ENCODE assay signal across 1 cellular context in the genomic region with DNA sequence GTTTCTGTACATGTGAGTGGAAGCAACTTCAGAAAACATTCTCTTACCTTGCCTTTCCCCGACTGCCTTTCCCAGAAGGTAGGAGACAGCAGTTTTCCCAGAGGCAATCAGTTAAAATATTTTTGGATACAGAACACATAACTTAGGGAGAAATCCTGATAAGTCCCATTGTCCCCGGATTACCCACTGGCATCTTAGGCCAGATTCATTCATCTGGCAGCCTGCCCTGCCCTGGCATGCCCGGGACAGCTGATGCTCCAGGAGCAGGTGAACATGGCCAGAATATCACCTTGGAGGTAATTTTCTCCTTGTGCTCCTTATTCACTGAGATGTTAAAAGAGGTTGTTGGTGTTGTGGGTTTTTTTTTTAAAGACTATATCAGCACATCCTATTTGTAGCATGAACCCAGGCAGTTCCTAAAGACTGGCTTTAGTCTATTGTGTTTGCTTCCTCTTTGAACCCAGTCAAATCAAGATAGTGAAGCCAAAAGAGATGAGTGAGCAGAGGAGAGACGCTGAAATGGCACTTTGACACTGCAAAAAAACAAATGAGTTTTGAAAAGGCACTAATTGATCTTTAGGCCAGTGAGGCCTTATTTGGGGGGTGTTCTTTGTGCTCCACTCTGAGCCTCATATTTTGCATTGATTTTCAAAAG.
TF ChIP-seq lines count a peak whose summit lies in the region.

No MANE protein-coding gene starts in this region.

TF ChIP-seq in HepG2, 621 proteins besides CTCF, POLR2A, EP300 and RAD21:
- TF ChIP-seq, protein P1, sequence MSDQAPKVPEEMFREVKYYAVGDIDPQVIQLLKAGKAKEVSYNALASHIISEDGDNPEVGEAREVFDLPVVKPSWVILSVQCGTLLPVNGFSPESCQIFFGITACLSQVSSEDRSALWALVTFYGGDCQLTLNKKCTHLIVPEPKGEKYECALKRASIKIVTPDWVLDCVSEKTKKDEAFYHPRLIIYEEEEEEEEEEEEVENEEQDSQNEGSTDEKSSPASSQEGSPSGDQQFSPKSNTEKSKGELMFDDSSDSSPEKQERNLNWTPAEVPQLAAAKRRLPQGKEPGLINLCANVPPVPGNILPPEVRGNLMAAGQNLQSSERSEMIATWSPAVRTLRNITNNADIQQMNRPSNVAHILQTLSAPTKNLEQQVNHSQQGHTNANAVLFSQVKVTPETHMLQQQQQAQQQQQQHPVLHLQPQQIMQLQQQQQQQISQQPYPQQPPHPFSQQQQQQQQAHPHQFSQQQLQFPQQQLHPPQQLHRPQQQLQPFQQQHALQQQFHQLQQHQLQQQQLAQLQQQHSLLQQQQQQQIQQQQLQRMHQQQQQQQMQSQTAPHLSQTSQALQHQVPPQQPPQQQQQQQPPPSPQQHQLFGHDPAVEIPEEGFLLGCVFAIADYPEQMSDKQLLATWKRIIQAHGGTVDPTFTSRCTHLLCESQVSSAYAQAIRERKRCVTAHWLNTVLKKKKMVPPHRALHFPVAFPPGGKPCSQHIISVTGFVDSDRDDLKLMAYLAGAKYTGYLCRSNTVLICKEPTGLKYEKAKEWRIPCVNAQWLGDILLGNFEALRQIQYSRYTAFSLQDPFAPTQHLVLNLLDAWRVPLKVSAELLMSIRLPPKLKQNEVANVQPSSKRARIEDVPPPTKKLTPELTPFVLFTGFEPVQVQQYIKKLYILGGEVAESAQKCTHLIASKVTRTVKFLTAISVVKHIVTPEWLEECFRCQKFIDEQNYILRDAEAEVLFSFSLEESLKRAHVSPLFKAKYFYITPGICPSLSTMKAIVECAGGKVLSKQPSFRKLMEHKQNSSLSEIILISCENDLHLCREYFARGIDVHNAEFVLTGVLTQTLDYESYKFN (CRISPR knock-in tag; conservative IDR thresholded peaks at IDR 0.05): 0 out of 2 replicates have a peak, but pooled peaks have one; percentile 35
- TF ChIP-seq HNF4A (CRISPR knock-in tag; IDR thresholded peaks at IDR 0.05) (peak; percentile 29; the same call in 1 of the 2 replicates), GTF2F1 (IDR thresholded peaks at IDR 0.05; ENCODE audit: low read length) (no peak), UBTF (CRISPR knock-in tag; IDR thresholded peaks at IDR 0.05) (no peak), ZSCAN30 (CRISPR knock-in tag; IDR thresholded peaks at IDR 0.05) (no peak), SIX4 (CRISPR knock-in tag; IDR thresholded peaks at IDR 0.05) (no peak), SOX6 (IDR thresholded peaks at IDR 0.05) (no peak), SOX6 (CRISPR knock-in tag; IDR thresholded peaks at IDR 0.05) (peak; percentile 25; the same call in 1 of the 2 replicates), ZNF616 (CRISPR knock-in tag; IDR thresholded peaks at IDR 0.05; ENCODE audit: low read depth) (no peak), ZNF75D (CRISPR knock-in tag; IDR thresholded peaks at IDR 0.05; ENCODE audit: borderline replicate concordance) (no peak), KDM6A (CRISPR knock-in tag; IDR thresholded peaks at IDR 0.05; ENCODE audit: low read depth) (no peak), ZFP62 (CRISPR knock-in tag; IDR thresholded peaks at IDR 0.05) (no peak), DNMT3B (CRISPR knock-in tag; conservative IDR thresholded peaks at IDR 0.05) (no peak), SOX13 (IDR thresholded peaks at IDR 0.05) (no peak), SOX13 (CRISPR knock-in tag; conservative IDR thresholded peaks at IDR 0.05 in 1 of 2, IDR thresholded peaks at IDR 0.05 in 1 of 2) (peak in 1 of 2 experiments; percentile 22; a peak in 1 of 4 replicates)
